ENCODE assay signal across 8 cellular contexts in the genomic region with DNA sequence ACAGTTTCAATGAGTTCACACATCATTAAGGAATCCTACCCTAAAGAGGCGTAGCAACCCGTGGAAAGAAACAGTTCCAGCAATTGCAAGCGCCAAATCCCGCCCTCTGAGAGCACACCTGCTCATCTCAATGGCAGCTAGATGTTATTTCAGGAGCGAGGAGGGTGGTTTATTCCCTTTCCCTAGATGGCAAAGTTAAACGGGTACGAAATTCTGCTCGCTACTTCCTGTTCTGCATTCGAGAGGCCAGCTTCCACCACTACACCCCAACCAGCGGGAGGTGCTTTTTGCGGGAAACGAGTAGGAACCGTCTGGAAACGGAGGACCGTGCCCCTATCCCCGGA. TPM values are rescaled to one million over a fixed set of nuclear protein-coding genes. Genes with fewer than 3 reads are reported as not detected.
A peak's percentile ranks its signal among the peaks of the same experiment; 100 is the strongest.
DNase-seq lines count a peak whose midpoint lies in the region; ATAC-seq and TF ChIP-seq lines count a peak whose summit lies in the region.

No MANE protein-coding gene starts in this region.

- H3K27ac ChIP-seq in colonic mucosa, result peak overlapping the region; percentile 96
- H3K27ac ChIP-seq in transverse colon, result peak overlapping the region; percentile 90 to 98 (median 93)

- WGBS in transverse colon (ENCODE audit: low coverage in 1 of 2), 2 donors, result 0 to 1% methylated on average over 1 to 15 of the region's 16 CpGs

- ATAC-seq in GM19452 (IDR thresholded peaks at IDR 0.05; ENCODE audit: unreplicated experiment), result peak; percentile 7

- no peaks in the 10 kb centered on the region for H3K27me3 ChIP-seq in colonic mucosa
- no peaks in the 10 kb centered on the region for H3K27me3 ChIP-seq in transverse colon

- DNase-seq in Caki2 (ENCODE audit: low read depth) (peak; percentile 57), SIG-M5 (lab: John Stamatoyannopoulos, UW) (peak; percentile 24), colonic mucosa (peak; percentile 64), lung microvascular endothelial cell (ENCODE audit: low read depth in 2 of 2) (peak; percentile 54 to 56), transverse colon (no peak), posterior vena cava (ENCODE audit: low spot score) (no peak)
- DNase-seq in Jurkat, Clone E6-1 (ENCODE audit: low read depth, low spot score), result peak; percentile 39

- peak overlapping the region; percentile 94 to 96 for H3K9ac ChIP-seq in colonic mucosa (ENCODE audit: low read depth in 2 of 2, low read length in 2 of 2)

- H3K36me3 ChIP-seq in colonic mucosa (no peaks in the 10 kb centered on the region), transverse colon (peaks cover 0 to 5% (median 0%) of the 10 kb centered on the region in 4 donors)

- no peak for TF ChIP-seq POLR2A in transverse colon (IDR thresholded peaks at IDR 0.05)

- no peak for TF ChIP-seq EP300 in transverse colon (IDR thresholded peaks at IDR 0.05; ENCODE audit: low read depth)

- no peak for TF ChIP-seq CTCF in colonic mucosa (IDR thresholded peaks at IDR 0.05)
- TF ChIP-seq CTCF in transverse colon (IDR thresholded peaks at IDR 0.05), result no peak

- H3K4me1 ChIP-seq in colonic mucosa (peaks cover 9% of the 10 kb centered on the region), transverse colon (peaks cover 18 to 33% (median 25%) of the 10 kb centered on the region in 4 donors)

- H3K9me3 ChIP-seq in colonic mucosa (no peaks in the 10 kb centered on the region), transverse colon (no peaks in the 10 kb centered on the region)

- intact Hi-C loops in colonic mucosa (cut with DNase I) (no loop called here), transverse colon (cut with DNase I; ENCODE audit: low total_unique reads) (no loop called here), posterior vena cava (cut with DNase I) (no loop called here)

- in situ Hi-C loops in Caki2 (cut with HindIII; ENCODE audit: low pct_unique_long_range_greater_than_20kb, low sequenced_read_pairs) (no loop called here), transverse colon (cut with MboI; ENCODE audit: low pct_ligation_motif_present in 1 of 4, low pct_unique_long_range_greater_than_20kb in 1 of 4, low sequenced_read_pairs in 3 of 4) (loop anchor here in 2 of 4 donors (10.0 to 25.0 kb wide), 2 partner anchors 47 to 211 kb away; a partner anchor contains a TSS)

- H3K4me3 ChIP-seq in Jurkat, Clone E6-1 (ENCODE audit: low read length), result peak overlapping the region; percentile 95
- peak overlapping the region; percentile 91 for H3K4me3 ChIP-seq in colonic mucosa
- peak overlapping the region; percentile 57 to 89 (median 83) for H3K4me3 ChIP-seq in transverse colon

RNA-seq across cellular contexts. Expression of a gene that starts 0.6 kb away (rescaled TPM):
- 45.8 and 49.3 TPM in 2 replicates for total RNA-seq in Caki2 (2014; rRNA removed; shearing (Covaris generic); ENCODE audit: low replicate concordance)
- 162 TPM for polyA plus RNA-seq in Jurkat, Clone E6-1 (2012; ENCODE audit: insufficient read depth, insufficient read length)
- 100 to 1,000 TPM; 120 to 130 TPM for total RNA-seq in colonic mucosa
- total RNA-seq in lung microvascular endothelial cell, result 42.9 and 47.2 TPM in 2 replicates
- 100 to 1,000 TPM in 2 of 4 donors, 10 to 100 TPM in 2; 16.3 to 142 (median 79.3) TPM for total RNA-seq in transverse colon
- total RNA-seq in posterior vena cava, result 100 to 1,000 TPM; 131 to 175 TPM

RNA-seq across cellular contexts. Expression of a gene that starts 0.8 kb away (rescaled TPM):
- 2.8 and 20.2 TPM in 2 replicates for total RNA-seq in Caki2 (2014; rRNA removed; shearing (Covaris generic); ENCODE audit: low replicate concordance)
- polyA plus RNA-seq in Jurkat, Clone E6-1 (2012; ENCODE audit: insufficient read depth, insufficient read length), result 1.6 TPM
- total RNA-seq in colonic mucosa (under 1 TPM; 0.19 to 0.69 TPM), lung microvascular endothelial cell (0.40 and 0.65 TPM in 2 replicates), transverse colon (under 1 TPM in 2 of 4 donors, not detected in 2; 0.27 to 0.32 TPM), posterior vena cava (1 to 10 TPM; 1.3 to 3.0 TPM)

RNA-seq across cellular contexts. Expression of a gene that starts 32.7 kb away (rescaled TPM):
- 15.1 and 19.8 TPM in 2 replicates for total RNA-seq in Caki2 (2014; rRNA removed; shearing (Covaris generic); ENCODE audit: low replicate concordance)
- 57.4 TPM for polyA plus RNA-seq in Jurkat, Clone E6-1 (2012; ENCODE audit: insufficient read depth, insufficient read length)
- total RNA-seq in colonic mucosa (1 to 10 TPM; 1.6 TPM), lung microvascular endothelial cell (9.4 and 9.7 TPM in 2 replicates), transverse colon (1 to 10 TPM in 3 of 4 donors, not detected in 1; 1.2 to 6.7 (median 1.6) TPM), posterior vena cava (1 to 10 TPM; 6.0 to 6.7 TPM)

RNA-seq across cellular contexts. Expression of a gene that starts 33.3 kb away (rescaled TPM):
- total RNA-seq in Caki2 (2014; rRNA removed; shearing (Covaris generic); ENCODE audit: low replicate concordance), result 22.0 and 82.1 TPM in 2 replicates
- 59.0 TPM for polyA plus RNA-seq in Jurkat, Clone E6-1 (2012; ENCODE audit: insufficient read depth, insufficient read length)
- 10 to 100 TPM; 10.9 to 21.8 TPM for total RNA-seq in colonic mucosa
- total RNA-seq in lung microvascular endothelial cell, result 15.7 and 18.1 TPM in 2 replicates
- total RNA-seq in transverse colon, result 1 to 10 TPM in 3 of 4 donors, not detected in 1; 6.1 to 9.2 (median 8.8) TPM
- total RNA-seq in posterior vena cava, result 10 to 100 TPM; 18.2 to 23.4 TPM

RNA-seq across cellular contexts. Expression of a gene that starts 51.2 kb away (rescaled TPM):
- 290 and 496 TPM in 2 replicates for total RNA-seq in Caki2 (2014; rRNA removed; shearing (Covaris generic); ENCODE audit: low replicate concordance)
- 365 TPM for polyA plus RNA-seq in Jurkat, Clone E6-1 (2012; ENCODE audit: insufficient read depth, insufficient read length)
- total RNA-seq in colonic mucosa (100 to 1,000 TPM; 252 to 321 TPM), lung microvascular endothelial cell (182 and 207 TPM in 2 replicates), transverse colon (100 to 1,000 TPM in 3 of 4 donors, 10 to 100 TPM in 1; 27.9 to 429 (median 262) TPM), posterior vena cava (100 to 1,000 TPM; 167 to 176 TPM)

Comparison
In these comparisons a context has a peak if more than half of its experiments do, and no peak if none do; other contexts are left out.
1. DNase-seq: peak in Caki2 (single experiment), Jurkat, Clone E6-1 (single experiment), SIG-M5 (single experiment), colonic mucosa (single experiment) and lung microvascular endothelial cell (2 of 2); none in transverse colon (single experiment) and posterior vena cava (single experiment).
2. Peak in every context shown above with its lines, with median percentiles within 50 percentile points of each other: H3K4me3 ChIP-seq.